Comparison of ENCODE assay signal across 8 cellular contexts in the genomic region with DNA sequence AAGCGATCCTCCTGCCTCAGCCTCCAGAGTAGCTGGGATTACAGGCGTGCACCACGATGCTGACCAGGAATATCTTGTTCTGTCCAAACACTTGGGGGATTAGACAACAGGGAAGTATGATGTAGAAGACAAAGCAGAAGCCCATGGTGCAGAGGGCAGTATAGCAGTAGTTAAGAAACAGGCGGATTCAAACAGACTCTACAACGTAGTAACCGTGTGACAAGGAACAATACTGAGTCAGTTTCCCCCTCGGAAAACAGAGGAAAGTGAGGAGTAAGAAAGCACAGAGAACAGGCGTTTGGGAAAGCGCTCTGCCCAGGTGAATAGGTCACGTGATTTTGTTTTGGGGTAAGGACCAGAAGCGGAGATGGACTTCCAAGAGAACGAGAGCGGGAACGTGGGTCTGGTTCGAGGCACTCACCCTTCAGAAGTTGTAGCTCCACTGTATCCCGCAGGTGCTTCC. TPM values are rescaled to one million over a fixed set of nuclear protein-coding genes. Genes with fewer than 3 reads are reported as not detected.
DNase-seq lines count a peak whose midpoint lies in the region; ATAC-seq and TF ChIP-seq lines count a peak whose summit lies in the region.

No MANE protein-coding gene starts in this region.

- H3K4me1 ChIP-seq in thoracic aorta (ENCODE audit: control insufficient read depth in 1 of 2, low read depth in 2 of 2) = peaks cover 13 to 24% of the 10 kb centered on the region in 2 donors

- peak overlapping the region; percentile 68 to 76 for H3K27ac ChIP-seq in thoracic aorta

- no peaks in the 10 kb centered on the region for H3K27me3 Mint-ChIP-seq in activated CD8-positive, alpha-beta T cell treated with anti-CD3 and anti-CD28 coated beads for 36 hours

- H3K9me3 ChIP-seq in thoracic aorta = no peaks in the 10 kb centered on the region

- DNase-seq in activated CD8-positive, alpha-beta T cell treated with anti-CD3 and anti-CD28 coated beads for 36 hours = no peak
- DNase-seq in iris pigment epithelial cell (ENCODE audit: low read depth) = peak; percentile 9
- DNase-seq in thoracic aorta (ENCODE audit: low spot score) = no peak
- DNase-seq in NCI-H187 (lab: John Stamatoyannopoulos, UW) = no peak
- DNase-seq in ecto neural progenitor cell (ENCODE audit: low spot score) = no peak

- H3K4me3 ChIP-seq in thoracic aorta = peak overlapping the region; percentile 94

- H3K4me1 Mint-ChIP-seq in activated CD8-positive, alpha-beta T cell treated with anti-CD3 and anti-CD28 coated beads for 36 hours (ENCODE audit: low read depth) = peaks cover 24% of the 10 kb centered on the region

- no peaks in the 10 kb centered on the region for H3K9me3 Mint-ChIP-seq in activated CD8-positive, alpha-beta T cell treated with anti-CD3 and anti-CD28 coated beads for 36 hours

- CTCF ChIA-PET in activated CD8-positive, alpha-beta T cell treated with anti-CD3 and anti-CD28 coated beads for 36 hours (lab: Charles Lee) = interaction anchor here (3.4 kb wide), 1 partner anchor 26 kb away, joined by 10 read pairs; no protein-coding TSS in a partner anchor

- intact Hi-C loops in activated CD8-positive, alpha-beta T cell treated with anti-CD3 and anti-CD28 coated beads for 36 hours (cut with micrococcal nuclease) = no loop called here

- peak overlapping the region; percentile 97 for H3K27ac Mint-ChIP-seq in activated CD8-positive, alpha-beta T cell treated with anti-CD3 and anti-CD28 coated beads for 36 hours

- H3K36me3 Mint-ChIP-seq in activated CD8-positive, alpha-beta T cell treated with anti-CD3 and anti-CD28 coated beads for 36 hours (ENCODE audit: low read depth) = peaks cover 12% of the 10 kb centered on the region

- H3K27me3 ChIP-seq in thoracic aorta (replicated peaks; ENCODE audit: insufficient read depth) = no peaks in the 10 kb centered on the region

- no peak for TF ChIP-seq CTCF in activated CD8-positive, alpha-beta T cell treated with anti-CD3 and anti-CD28 coated beads for 36 hours (IDR thresholded peaks at IDR 0.05)
- no peak for TF ChIP-seq CTCF in thoracic aorta (IDR thresholded peaks at IDR 0.05)

- H3K4me3 Mint-ChIP-seq in activated CD8-positive, alpha-beta T cell treated with anti-CD3 and anti-CD28 coated beads for 36 hours = peak overlapping the region; percentile 99

- peak; percentile 25 for ATAC-seq in GM18511 (IDR thresholded peaks at IDR 0.05; ENCODE audit: unreplicated experiment)
- ATAC-seq in HG02642 (IDR thresholded peaks at IDR 0.05; ENCODE audit: poor library complexity, unreplicated experiment) = peak; percentile 13
- ATAC-seq in activated CD8-positive, alpha-beta T cell treated with anti-CD3 and anti-CD28 coated beads for 36 hours = peak; percentile 3
- no peak for ATAC-seq in thoracic aorta (ENCODE audit: insufficient number of reproducible peaks, low FRiP score, low read depth)
- ATAC-seq in HG02610 (IDR thresholded peaks at IDR 0.05; ENCODE audit: unreplicated experiment) = no peak

- H3K36me3 ChIP-seq in thoracic aorta = peaks cover 16% of the 10 kb centered on the region

- POLR2A ChIA-PET in activated CD8-positive, alpha-beta T cell treated with anti-CD3 and anti-CD28 coated beads for 36 hours (lab: Charles Lee) = interaction anchor here (0.6 to 2.0 kb wide), 11 partner anchors 12 to 231 kb away, joined by 3 to 7 read pairs (median 4); partner anchors contain the start of genes SPTAN1 and URM1

RNA-seq across cellular contexts. Expression of gene TRUB2, which starts 0.3 kb away (rescaled TPM):
- total RNA-seq in activated CD8-positive, alpha-beta T cell treated with anti-CD3 and anti-CD28 coated beads for 36 hours = 10 to 100 TPM; 29.7 to 30.1 TPM
- total RNA-seq in thoracic aorta = 1 to 10 TPM; 7.4 to 8.4 TPM

RNA-seq across cellular contexts. Expression of gene COQ4, which starts 0.7 kb away (rescaled TPM):
- total RNA-seq in activated CD8-positive, alpha-beta T cell treated with anti-CD3 and anti-CD28 coated beads for 36 hours = 10 to 100 TPM; 31.9 to 33.5 TPM
- total RNA-seq in thoracic aorta = 10 to 100 TPM; 28.7 to 40.1 TPM

RNA-seq across cellular contexts. Expression of gene SLC27A4, which starts 18.4 kb away (rescaled TPM):
- total RNA-seq in activated CD8-positive, alpha-beta T cell treated with anti-CD3 and anti-CD28 coated beads for 36 hours = 10 to 100 TPM; 10.5 to 11.2 TPM
- total RNA-seq in thoracic aorta = 10 to 100 TPM; 20.9 to 36.8 TPM

RNA-seq across cellular contexts. Expression of gene SWI5, which starts 45.8 kb away (rescaled TPM):
- total RNA-seq in activated CD8-positive, alpha-beta T cell treated with anti-CD3 and anti-CD28 coated beads for 36 hours = 10 to 100 TPM; 12.4 to 13.3 TPM
- 10 to 100 TPM; 12.0 to 26.8 TPM for total RNA-seq in thoracic aorta

RNA-seq across cellular contexts. Expression of gene GOLGA2, which starts 46.1 kb away (rescaled TPM):
- 10 to 100 TPM; 29.8 to 34.6 TPM for total RNA-seq in activated CD8-positive, alpha-beta T cell treated with anti-CD3 and anti-CD28 coated beads for 36 hours
- total RNA-seq in thoracic aorta = 100 to 1,000 TPM; 115 to 141 TPM

Comparison
In these comparisons a context has a peak if more than half of its experiments do, and no peak if none do; other contexts are left out.
1. ATAC-seq: peak in GM18511 (single experiment), HG02642 (single experiment) and activated CD8-positive, alpha-beta T cell treated with anti-CD3 and anti-CD28 coated beads for 36 hours (single experiment); none in thoracic aorta (single experiment) and HG02610 (single experiment).